ENCODE assay signal across 8 cellular contexts in the genomic region with DNA sequence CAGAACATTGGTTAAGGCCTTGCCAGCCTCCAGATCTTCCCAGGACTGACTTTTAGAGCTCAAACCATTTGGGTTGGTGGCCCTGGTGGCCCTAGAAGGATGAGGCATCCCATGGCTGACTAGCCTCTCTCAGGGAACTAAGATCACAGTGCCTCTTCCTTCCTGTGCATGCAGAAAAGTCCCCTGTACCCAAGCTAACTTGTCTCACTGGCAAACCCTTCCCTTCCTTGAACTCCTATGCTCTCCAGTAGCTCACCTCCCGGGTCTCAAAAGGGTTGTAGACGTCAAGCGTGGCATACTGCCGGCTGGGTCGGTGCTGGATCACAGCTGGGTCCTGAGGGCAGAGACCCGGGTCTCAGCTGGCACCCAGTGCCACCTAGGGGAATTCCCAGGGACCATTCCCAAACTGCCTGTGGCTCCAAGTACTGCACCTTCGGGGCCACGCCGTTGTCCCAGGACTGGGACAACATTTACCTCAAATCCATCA. TPM values are rescaled to one million over a fixed set of nuclear protein-coding genes. Genes with fewer than 3 reads are reported as not detected.
DNase-seq lines count a peak whose midpoint lies in the region; ATAC-seq and TF ChIP-seq lines count a peak whose summit lies in the region.

No MANE protein-coding gene starts in this region.

- peak overlapping the region; percentile 98 for H3K4me3 Mint-ChIP-seq in activated CD8-positive, alpha-beta T cell treated with anti-CD3 and anti-CD28 coated beads, Interleukin-2, amount 10 ng/mL, durations not matched to agents 7 days and 5 days
- H3K4me3 Mint-ChIP-seq in stimulated activated naive CD8-positive, alpha-beta T cell treated with anti-CD3 and anti-CD28 coated beads, Interleukin-15, amount 100 ng/mL, for 72 hours: peak overlapping the region; percentile 91 to 98

- peaks cover 5% of the 10 kb centered on the region; the same call in 1 of the 2 replicates for H3K4me1 ChIP-seq in iPS-20b (ENCODE audit: insufficient read depth, low read length)

- H3K27ac Mint-ChIP-seq in activated CD8-positive, alpha-beta T cell treated with anti-CD3 and anti-CD28 coated beads, Interleukin-2, amount 10 ng/mL, durations not matched to agents 7 days and 5 days: peak overlapping the region; percentile 93
- peak overlapping the region; percentile 97 for H3K27ac Mint-ChIP-seq in stimulated activated naive CD8-positive, alpha-beta T cell treated with anti-CD3 and anti-CD28 coated beads, Interleukin-15, amount 100 ng/mL, for 72 hours

- H3K9ac ChIP-seq in iPS-20b (ENCODE audit: low read depth, low read length): peak overlapping the region; percentile 88

- POLR2A ChIA-PET in activated CD8-positive, alpha-beta T cell treated with anti-CD3 and anti-CD28 coated beads, Interleukin-2, amount 10 ng/mL, durations not matched to agents 7 days and 5 days (lab: Charles Lee): interaction anchor here (1.0 to 1.9 kb wide), 7 partner anchors 9 to 67 kb away, joined by 3 to 21 read pairs (median 6); partner anchors contain the start of gene CLK2

- H3K36me3 ChIP-seq in iPS-20b (ENCODE audit: insufficient read depth, low read depth, low read length): peaks cover 52% of the 10 kb centered on the region

- ATAC-seq in HG02938 (IDR thresholded peaks at IDR 0.05; ENCODE audit: unreplicated experiment) (peak; percentile 20), HG02981 (IDR thresholded peaks at IDR 0.05; ENCODE audit: unreplicated experiment) (no peak)
- ATAC-seq in activated CD8-positive, alpha-beta T cell treated with anti-CD3 and anti-CD28 coated beads, Interleukin-2, amount 10 ng/mL, durations not matched to agents 7 days and 5 days: peak; percentile 31
- ATAC-seq in stimulated activated naive CD8-positive, alpha-beta T cell treated with anti-CD3 and anti-CD28 coated beads, Interleukin-15, amount 100 ng/mL, for 72 hours: peak; percentile 65

- no peaks in the 10 kb centered on the region for H3K9me3 Mint-ChIP-seq in activated CD8-positive, alpha-beta T cell treated with anti-CD3 and anti-CD28 coated beads, Interleukin-2, amount 10 ng/mL, durations not matched to agents 7 days and 5 days (ENCODE audit: insufficient read depth)
- H3K9me3 Mint-ChIP-seq in stimulated activated naive CD8-positive, alpha-beta T cell treated with anti-CD3 and anti-CD28 coated beads, Interleukin-15, amount 100 ng/mL, for 72 hours: no peaks in the 10 kb centered on the region

- no peak overlapping the region for H3K27ac ChIP-seq in iPS-20b (ENCODE audit: low read length)

- CTCF ChIA-PET in activated CD8-positive, alpha-beta T cell treated with anti-CD3 and anti-CD28 coated beads, Interleukin-2, amount 10 ng/mL, durations not matched to agents 7 days and 5 days (lab: Charles Lee): interaction anchor here (0.8 to 4.4 kb wide), 10 partner anchors 11 to 715 kb away, joined by 3 to 120 read pairs (median 4); partner anchors contain the start of genes CLK2, FDPS and KRTCAP2

- H3K9me3 ChIP-seq in iPS-20b (ENCODE audit: insufficient read depth, low read depth, low read length): no peaks in the 10 kb centered on the region

- peaks cover 73% of the 10 kb centered on the region for H3K36me3 Mint-ChIP-seq in activated CD8-positive, alpha-beta T cell treated with anti-CD3 and anti-CD28 coated beads, Interleukin-2, amount 10 ng/mL, durations not matched to agents 7 days and 5 days (ENCODE audit: low read depth)

- no peaks in the 10 kb centered on the region for H3K27me3 Mint-ChIP-seq in activated CD8-positive, alpha-beta T cell treated with anti-CD3 and anti-CD28 coated beads, Interleukin-2, amount 10 ng/mL, durations not matched to agents 7 days and 5 days (ENCODE audit: low read depth)
- H3K27me3 Mint-ChIP-seq in stimulated activated naive CD8-positive, alpha-beta T cell treated with anti-CD3 and anti-CD28 coated beads, Interleukin-15, amount 100 ng/mL, for 72 hours: no peaks in the 10 kb centered on the region

- peaks cover 42% of the 10 kb centered on the region for H3K4me1 Mint-ChIP-seq in activated CD8-positive, alpha-beta T cell treated with anti-CD3 and anti-CD28 coated beads, Interleukin-2, amount 10 ng/mL, durations not matched to agents 7 days and 5 days (ENCODE audit: low read depth)
- H3K4me1 Mint-ChIP-seq in stimulated activated naive CD8-positive, alpha-beta T cell treated with anti-CD3 and anti-CD28 coated beads, Interleukin-15, amount 100 ng/mL, for 72 hours: peaks cover 44% of the 10 kb centered on the region

- DNase-seq in EL (peak; percentile 29), foreskin melanocyte (no peak), GM20000 (ENCODE audit: low spot score) (no peak)
- peak; percentile 46 for DNase-seq in activated CD8-positive, alpha-beta T cell treated with anti-CD3 and anti-CD28 coated beads, Interleukin-2, amount 10 ng/mL, durations not matched to agents 7 days and 5 days
- peak in 1 of 2 donors; percentile 40 for DNase-seq in stimulated activated naive CD8-positive, alpha-beta T cell treated with anti-CD3 and anti-CD28 coated beads, Interleukin-15, amount 100 ng/mL, for 72 hours

- no peaks in the 10 kb centered on the region for H3K27me3 ChIP-seq in iPS-20b (ENCODE audit: insufficient read depth, low read length)

- peak overlapping the region; percentile 88 for H3K4me3 ChIP-seq in iPS-20b (ENCODE audit: low read length)

- TF ChIP-seq CTCF in GM20000 (IDR thresholded peaks at IDR 0.05; ENCODE audit: extremely low read depth, missing control alignments): no peak

RNA-seq across cellular contexts. Expression of gene SCAMP3, which starts 0.7 kb away (rescaled TPM):
- 10 to 100 TPM; 77.9 to 84.2 TPM for total RNA-seq in activated CD8-positive, alpha-beta T cell treated with anti-CD3 and anti-CD28 coated beads, Interleukin-2, amount 10 ng/mL, durations not matched to agents 7 days and 5 days

RNA-seq across cellular contexts. Expression of gene ENTREP3, which starts 6.2 kb away (rescaled TPM):
- total RNA-seq in activated CD8-positive, alpha-beta T cell treated with anti-CD3 and anti-CD28 coated beads, Interleukin-2, amount 10 ng/mL, durations not matched to agents 7 days and 5 days: 10 to 100 TPM; 29.3 to 29.7 TPM

RNA-seq across cellular contexts. Expression of gene CLK2, which starts 11.9 kb away (rescaled TPM):
- 100 to 1,000 TPM; 101 to 104 TPM for total RNA-seq in activated CD8-positive, alpha-beta T cell treated with anti-CD3 and anti-CD28 coated beads, Interleukin-2, amount 10 ng/mL, durations not matched to agents 7 days and 5 days

RNA-seq across cellular contexts. Expression of gene HCN3, which starts 15.8 kb away (rescaled TPM):
- total RNA-seq in activated CD8-positive, alpha-beta T cell treated with anti-CD3 and anti-CD28 coated beads, Interleukin-2, amount 10 ng/mL, durations not matched to agents 7 days and 5 days: 1 to 10 TPM; 4.9 to 5.1 TPM

RNA-seq across cellular contexts. Expression of gene PKLR, which starts 39.8 kb away (rescaled TPM):
- total RNA-seq in activated CD8-positive, alpha-beta T cell treated with anti-CD3 and anti-CD28 coated beads, Interleukin-2, amount 10 ng/mL, durations not matched to agents 7 days and 5 days: not detected

Comparison
In these comparisons a context has a peak if more than half of its experiments do, and no peak if none do; other contexts are left out.
1. DNase-seq: peak in EL (single experiment) and activated CD8-positive, alpha-beta T cell treated with anti-CD3 and anti-CD28 coated beads, Interleukin-2, amount 10 ng/mL, durations not matched to agents 7 days and 5 days (single experiment); none in foreskin melanocyte (single experiment) and GM20000 (single experiment).